ENCODE assay signal across 9 cellular contexts in the genomic region with DNA sequence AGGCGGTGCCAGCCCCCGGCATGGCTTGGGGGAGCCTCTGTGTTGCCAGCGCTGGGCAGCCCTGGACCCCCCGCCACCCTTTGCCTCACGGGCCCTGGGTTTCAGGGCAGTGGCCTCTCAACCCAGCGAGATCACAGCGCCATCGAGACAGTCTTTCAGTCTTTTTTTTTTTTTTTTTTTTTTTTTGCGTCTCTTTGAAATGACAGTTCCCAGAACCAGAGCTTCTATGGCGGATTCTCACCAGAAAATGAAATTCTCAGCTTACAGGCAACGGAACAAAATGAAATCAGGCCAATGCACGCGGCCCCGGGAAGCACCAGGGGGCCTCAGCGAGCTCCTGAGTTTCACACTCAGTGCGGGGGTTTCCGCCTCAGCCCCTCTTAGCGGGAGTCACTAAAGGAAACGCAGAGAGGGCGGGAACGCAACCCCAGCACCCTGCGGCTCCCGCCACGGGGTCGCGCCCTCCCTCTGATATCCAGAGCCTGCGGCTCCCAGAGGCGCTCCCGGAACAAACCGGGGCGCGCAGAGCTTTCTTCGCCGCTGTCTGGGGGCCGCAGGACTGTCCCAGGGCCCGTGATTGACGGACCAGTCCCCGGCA. TPM values are rescaled to one million over a fixed set of nuclear protein-coding genes. Genes with fewer than 3 reads are reported as not detected.
DNase-seq lines count a peak whose midpoint lies in the region; ATAC-seq and TF ChIP-seq lines count a peak whose summit lies in the region.
"Had no signal": no experiment of that assay in that cellular context is flagged by ENCODE, and none has a peak within 500 bp of the region (broad histone marks: within the 10 kb centered on the region; RNA-seq: fewer than 3 reads in every experiment).

No MANE protein-coding gene starts in this region.

- H3K27ac Mint-ChIP-seq in activated naive CD4-positive, alpha-beta T cell treated with anti-CD3 and anti-CD28 coated beads, Interleukin-2, amount 50 U/mL, for 24 hours, result peak overlapping the region; percentile 89
- peak overlapping the region; percentile 91 for H3K27ac Mint-ChIP-seq in glutamatergic neuron (ENCODE audit: unreplicated experiment)

- H3K36me3 ChIP-seq in HUES64 (ENCODE audit: insufficient read depth, low read length), result no peaks in the 10 kb centered on the region
- no peaks in the 10 kb centered on the region for H3K36me3 ChIP-seq in SJSA1
- no peaks in the 10 kb centered on the region for H3K36me3 ChIP-seq in ovary
- H3K36me3 ChIP-seq in thoracic aorta, result no peaks in the 10 kb centered on the region

- H3K4me3 ChIP-seq in HUES64 (ENCODE audit: low read length) (peak overlapping the region; percentile 59), SJSA1 (peak overlapping the region; percentile 36), ovary (peak overlapping the region; percentile 59), thoracic aorta (peak overlapping the region; percentile 75)

- peak; percentile 59 for TF ChIP-seq CTCF in glutamatergic neuron (IDR thresholded peaks at IDR 0.05; ENCODE audit: partially characterized antibody, unreplicated experiment)
- TF ChIP-seq CTCF in ovary (IDR thresholded peaks at IDR 0.05), result peak; percentile 64 to 83 (median 71)
- TF ChIP-seq CTCF in thoracic aorta (IDR thresholded peaks at IDR 0.05), result peak; percentile 66

- peaks cover 7% of the 10 kb centered on the region; the same call in 1 of the 2 replicates for H3K4me1 ChIP-seq in HUES64 (ENCODE audit: insufficient read depth, low read length)
- H3K4me1 ChIP-seq in SJSA1 (replicated peaks), result peaks cover 60% of the 10 kb centered on the region
- H3K4me1 ChIP-seq in ovary (ENCODE audit: insufficient read depth), result peaks cover 37% of the 10 kb centered on the region
- peaks cover 17 to 56% of the 10 kb centered on the region in 2 donors for H3K4me1 ChIP-seq in thoracic aorta (ENCODE audit: control insufficient read depth in 1 of 2, low read depth in 2 of 2)

- peak overlapping the region; percentile 58 for H3K9ac ChIP-seq in HUES64 (ENCODE audit: low read depth, low read length)

- peaks cover 7% of the 10 kb centered on the region for H3K4me1 Mint-ChIP-seq in activated naive CD4-positive, alpha-beta T cell treated with anti-CD3 and anti-CD28 coated beads, Interleukin-2, amount 50 U/mL, for 24 hours
- H3K4me1 Mint-ChIP-seq in glutamatergic neuron (ENCODE audit: low read depth, unreplicated experiment), result peaks cover 15% of the 10 kb centered on the region

- peaks cover 2% of the 10 kb centered on the region for H3K27me3 Mint-ChIP-seq in activated naive CD4-positive, alpha-beta T cell treated with anti-CD3 and anti-CD28 coated beads, Interleukin-2, amount 50 U/mL, for 24 hours
- H3K27me3 Mint-ChIP-seq in glutamatergic neuron (ENCODE audit: unreplicated experiment), result no peaks in the 10 kb centered on the region

- no peaks in the 10 kb centered on the region for H3K36me3 Mint-ChIP-seq in activated naive CD4-positive, alpha-beta T cell treated with anti-CD3 and anti-CD28 coated beads, Interleukin-2, amount 50 U/mL, for 24 hours
- no peaks in the 10 kb centered on the region for H3K36me3 Mint-ChIP-seq in glutamatergic neuron (ENCODE audit: unreplicated experiment)

- DNase-seq in Daoy (ENCODE audit: low read depth) (peak; percentile 94), SJSA1 (ENCODE audit: low read depth in 1 of 2, low spot score in 2 of 2) (peak; percentile 92 to 94), glutamatergic neuron (peak; percentile 88), ovary (peak; percentile 87 to 93 (median 90)), thoracic aorta (ENCODE audit: low spot score) (no peak), NCI-H446 treated with DMSO at 0.1 percent for 48 hours (lab: John Stamatoyannopoulos, UW) (no peak)

- peaks cover 51% of the 10 kb centered on the region for H3K27me3 ChIP-seq in HUES64 (ENCODE audit: insufficient read depth, low read length)
- no peaks in the 10 kb centered on the region for H3K27me3 ChIP-seq in SJSA1 (replicated peaks)
- H3K27me3 ChIP-seq in ovary, result no peaks in the 10 kb centered on the region
- H3K27me3 ChIP-seq in thoracic aorta (replicated peaks; ENCODE audit: insufficient read depth), result no peaks in the 10 kb centered on the region

- peak; percentile 43 for TF ChIP-seq POLR2A in ovary (IDR thresholded peaks at IDR 0.05)

- H3K27ac ChIP-seq in HUES64 (ENCODE audit: low read depth, low read length), result peak overlapping the region; percentile 49; the same call in 1 of the 2 replicates
- peak overlapping the region; percentile 89 for H3K27ac ChIP-seq in SJSA1
- H3K27ac ChIP-seq in ovary, result peak overlapping the region; percentile 86 to 94
- H3K27ac ChIP-seq in thoracic aorta, result peak overlapping the region; percentile 96 to 98
- H3K27ac ChIP-seq: epithelial cell of prostate had no signal

- intact Hi-C loops in ovary (cut with DNase I), result loop anchor here (2.0 to 10.0 kb wide), 5 partner anchors 81 to 254 kb away; partner anchors contain the start of genes COL6A2 (in 4 of the 4) and LSS (in 1 of the 4)

- 2% methylated on average over 38 of the region's 38 CpGs for WGBS in HUES64
- WGBS in ovary, 3 donors, result 1 to 2% (median 1%) methylated on average over 38 of the region's 38 CpGs

- no peaks in the 10 kb centered on the region for H3K9me3 Mint-ChIP-seq in activated naive CD4-positive, alpha-beta T cell treated with anti-CD3 and anti-CD28 coated beads, Interleukin-2, amount 50 U/mL, for 24 hours
- peaks cover 2% of the 10 kb centered on the region for H3K9me3 Mint-ChIP-seq in glutamatergic neuron (ENCODE audit: unreplicated experiment)

- peak; percentile 56 for ATAC-seq in thoracic aorta (ENCODE audit: insufficient number of reproducible peaks, low FRiP score, low read depth)

- H3K4me3 Mint-ChIP-seq in activated naive CD4-positive, alpha-beta T cell treated with anti-CD3 and anti-CD28 coated beads, Interleukin-2, amount 50 U/mL, for 24 hours, result peak overlapping the region; percentile 93
- H3K4me3 Mint-ChIP-seq in glutamatergic neuron (ENCODE audit: unreplicated experiment), result peak overlapping the region; percentile 79

- H3K9me3 ChIP-seq in HUES64 (ENCODE audit: insufficient read depth, low read depth, low read length) (no peaks in the 10 kb centered on the region), SJSA1 (replicated peaks) (no peaks in the 10 kb centered on the region), ovary (no peaks in the 10 kb centered on the region), thoracic aorta (no peaks in the 10 kb centered on the region)

- no peak for TF ChIP-seq EP300 in ovary (IDR thresholded peaks at IDR 0.05)

RNA-seq across cellular contexts. Expression of gene COL6A1, which starts 8.0 kb away (rescaled TPM):
- 444 and 536 TPM in 2 replicates for total RNA-seq in Daoy (2014; rRNA removed; shearing (Covaris generic))
- polyA plus RNA-seq in HUES64 (2013, experiment 1 of 2), result 98.9 TPM
- polyA plus RNA-seq in HUES64 (2013, experiment 2 of 2), result 95.3 TPM
- 108 and 149 TPM in 2 replicates for total RNA-seq in SJSA1 (2014; rRNA removed; shearing (Covaris generic))
- 407 TPM for total RNA-seq in glutamatergic neuron (ENCODE audit: unreplicated experiment)
- 100 to 1,000 TPM; 389 to 779 (median 731) TPM for total RNA-seq in ovary
- polyA plus RNA-seq in ovary, result 100 to 1,000 TPM; 112 to 905 TPM
- 1,000 to 10,000 TPM in 1 of 2 donors, 100 to 1,000 TPM in 1; 814 to 1,189 TPM for total RNA-seq in thoracic aorta

Comparison
In these comparisons a context has a peak if more than half of its experiments do, and no peak if none do; other contexts are left out.
1. DNase-seq: peak in Daoy (single experiment), SJSA1 (2 of 2), glutamatergic neuron (single experiment) and ovary (5 of 5); none in thoracic aorta (single experiment) and NCI-H446 treated with DMSO at 0.1 percent for 48 hours (single experiment).
2. Peak in every context shown above with its lines, with median percentiles within 50 percentile points of each other: H3K27ac ChIP-seq, H3K4me3 ChIP-seq and CTCF ChIP-seq.